Comparison of ENCODE assay signal across 12 cellular contexts in the genomic region with DNA sequence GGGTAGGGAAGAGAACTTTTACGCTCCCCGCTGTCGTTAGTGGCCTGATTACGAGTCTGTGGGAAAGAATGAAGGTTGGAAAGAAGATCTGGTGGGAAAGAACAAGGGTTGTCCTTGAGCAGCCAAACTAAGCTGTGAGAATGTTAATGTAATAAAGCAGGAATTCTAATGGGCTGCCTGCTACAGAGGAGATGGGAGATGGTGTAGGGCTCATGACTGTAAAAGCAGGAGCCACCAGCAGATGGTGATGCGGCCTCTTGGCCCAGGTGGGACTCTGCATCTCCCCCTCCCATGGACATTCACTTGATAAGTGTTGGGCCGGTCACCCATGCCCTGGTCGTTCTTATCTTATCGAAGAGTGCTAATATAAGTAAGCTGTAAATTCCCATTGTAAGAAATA.
DNase-seq lines count a peak whose midpoint lies in the region; ATAC-seq and TF ChIP-seq lines count a peak whose summit lies in the region.
"Had no signal": no experiment of that assay in that cellular context is flagged by ENCODE, and none has a peak within 500 bp of the region (broad histone marks: within the 10 kb centered on the region; RNA-seq: fewer than 3 reads in every experiment).

No MANE protein-coding gene starts in this region.

- peak overlapping the region; percentile 0 to 67 (median 2) for H3K27ac Mint-ChIP-seq in nephron
- no peak overlapping the region for H3K27ac Mint-ChIP-seq in activated T-helper 1 cell treated with anti-CD3 and anti-CD28 coated beads, Interleukin-12 subunit alpha, Interleukin-12 subunit beta, Interleukin-2, Interleukin-4 antibody, amounts not matched to agents 30 ng/mL and 10 ng/mL and 1 ng/mL, durations not matched to agents 14 hours and 24 hours and 36 hours

- H3K4me3 Mint-ChIP-seq in nephron = no peak overlapping the region
- H3K4me3 Mint-ChIP-seq in activated T-helper 1 cell treated with anti-CD3 and anti-CD28 coated beads, Interleukin-12 subunit alpha, Interleukin-12 subunit beta, Interleukin-2, Interleukin-4 antibody, amounts not matched to agents 30 ng/mL and 10 ng/mL and 1 ng/mL, durations not matched to agents 14 hours and 24 hours and 36 hours = no peak overlapping the region

- H3K27me3 ChIP-seq in DND-41 (ENCODE audit: insufficient read depth, low read length, poor library complexity) (peaks cover 4% of the 10 kb centered on the region), colonic mucosa (no peaks in the 10 kb centered on the region)
- H3K27me3 ChIP-seq: esophagus muscularis mucosa had no signal

- H3K36me3 ChIP-seq in DND-41 (ENCODE audit: insufficient read depth, low read length) (no peaks in the 10 kb centered on the region), colonic mucosa (no peaks in the 10 kb centered on the region)
- H3K36me3 ChIP-seq: esophagus muscularis mucosa had no signal

- H3K9me3 ChIP-seq in DND-41 (ENCODE audit: insufficient read depth, low read length, severe bottlenecking) = no peaks in the 10 kb centered on the region
- H3K9me3 ChIP-seq in colonic mucosa = no peaks in the 10 kb centered on the region
- H3K9me3 ChIP-seq: esophagus muscularis mucosa had no signal

- H2AFZ ChIP-seq in DND-41 (ENCODE audit: low read depth, low read length) = no peak overlapping the region

- H3K9ac ChIP-seq in DND-41 (ENCODE audit: low read depth, low read length) (no peak overlapping the region), colonic mucosa (ENCODE audit: low read depth in 2 of 2, low read length in 2 of 2) (no peak overlapping the region)

- TF ChIP-seq CTCF in DND-41 (IDR thresholded peaks at IDR 0.05; ENCODE audit: borderline replicate concordance, extremely low read depth, low read length, poor library complexity, severe bottlenecking) (peak; percentile 5), colonic mucosa (IDR thresholded peaks at IDR 0.05) (no peak), nephron (IDR thresholded peaks at IDR 0.05; ENCODE audit: unreplicated experiment in 3 of 3) (peak; percentile 44 to 55 (median 45))

- H3K4me3 ChIP-seq in DND-41 (ENCODE audit: low read depth in 1 of 2, low read length in 2 of 2) = no peak overlapping the region
- H3K4me3 ChIP-seq in colonic mucosa = no peak overlapping the region
- H3K4me3 ChIP-seq: esophagus muscularis mucosa had no signal

- H3K36me3 Mint-ChIP-seq in nephron (ENCODE audit: low read depth) = no peaks in the 10 kb centered on the region
- H3K36me3 Mint-ChIP-seq in activated T-helper 1 cell treated with anti-CD3 and anti-CD28 coated beads, Interleukin-12 subunit alpha, Interleukin-12 subunit beta, Interleukin-2, Interleukin-4 antibody, amounts not matched to agents 30 ng/mL and 10 ng/mL and 1 ng/mL, durations not matched to agents 14 hours and 24 hours and 36 hours (ENCODE audit: low read depth) = no peaks in the 10 kb centered on the region

- H3K27ac ChIP-seq in DND-41 (ENCODE audit: low read length) (no peak overlapping the region), colonic mucosa (no peak overlapping the region)
- H3K27ac ChIP-seq: esophagus muscularis mucosa, HL-60 had no signal

- H3K27me3 Mint-ChIP-seq in nephron (ENCODE audit: low read depth) = peaks cover 10% of the 10 kb centered on the region
- peaks cover 15% of the 10 kb centered on the region for H3K27me3 Mint-ChIP-seq in activated T-helper 1 cell treated with anti-CD3 and anti-CD28 coated beads, Interleukin-12 subunit alpha, Interleukin-12 subunit beta, Interleukin-2, Interleukin-4 antibody, amounts not matched to agents 30 ng/mL and 10 ng/mL and 1 ng/mL, durations not matched to agents 14 hours and 24 hours and 36 hours (ENCODE audit: insufficient read depth)

- intact Hi-C loops in colonic mucosa (cut with DNase I) = loop anchor here (5.0 kb wide), 1 partner anchor 128 kb away; no protein-coding TSS in a partner anchor
- intact Hi-C loops in activated T-helper 1 cell treated with anti-CD3 and anti-CD28 coated beads, Interleukin-12 subunit alpha, Interleukin-12 subunit beta, Interleukin-2, Interleukin-4 antibody, amounts not matched to agents 30 ng/mL and 10 ng/mL and 1 ng/mL, durations not matched to agents 14 hours and 24 hours and 36 hours (cut with micrococcal nuclease) = no loop called here

- DNase-seq in DND-41 (no peak), HT1080 (ENCODE audit: low read depth) (peak; percentile 66), colonic mucosa (peak; percentile 23), occipital lobe (lab: John Stamatoyannopoulos, UW) (no peak)
- DNase-seq in activated T-helper 1 cell treated with anti-CD3 and anti-CD28 coated beads, Interleukin-12 subunit alpha, Interleukin-12 subunit beta, Interleukin-2, Interleukin-4 antibody, amounts not matched to agents 30 ng/mL and 10 ng/mL and 1 ng/mL, durations not matched to agents 14 hours and 24 hours and 36 hours (ENCODE audit: low spot score) = no peak
- DNase-seq: GF-D8; NK-92 treated with Interleukin-12 subunit alpha and Interleukin-12 subunit beta, amount 100 ng/mL, for 24 hours had no signal

- H3K4me1 Mint-ChIP-seq in nephron = peaks cover 44% of the 10 kb centered on the region
- H3K4me1 Mint-ChIP-seq in activated T-helper 1 cell treated with anti-CD3 and anti-CD28 coated beads, Interleukin-12 subunit alpha, Interleukin-12 subunit beta, Interleukin-2, Interleukin-4 antibody, amounts not matched to agents 30 ng/mL and 10 ng/mL and 1 ng/mL, durations not matched to agents 14 hours and 24 hours and 36 hours (ENCODE audit: low read depth) = peaks cover 12% of the 10 kb centered on the region

- H3K4me2 ChIP-seq in DND-41 (ENCODE audit: insufficient read depth, low read length) = no peak overlapping the region

- H3K79me2 ChIP-seq in DND-41 (ENCODE audit: insufficient read depth, low read length) = no peaks in the 10 kb centered on the region

- H4K20me1 ChIP-seq in DND-41 (ENCODE audit: insufficient read depth, low read length) = peaks cover 3% of the 10 kb centered on the region; the same call in 1 of the 2 replicates

- ATAC-seq in DND-41 (ENCODE audit: insufficient read depth, low read depth) = no peak
- ATAC-seq in GM18520 (IDR thresholded peaks at IDR 0.05; ENCODE audit: unreplicated experiment) = no peak
- ATAC-seq in GM18502 (IDR thresholded peaks at IDR 0.05; ENCODE audit: poor library complexity, unreplicated experiment) = no peak

- H3K4me1 ChIP-seq in DND-41 (ENCODE audit: insufficient read depth, low read length) (no peaks in the 10 kb centered on the region), colonic mucosa (no peaks in the 10 kb centered on the region)

- H3K9me3 Mint-ChIP-seq in nephron = no peaks in the 10 kb centered on the region
- no peaks in the 10 kb centered on the region for H3K9me3 Mint-ChIP-seq in activated T-helper 1 cell treated with anti-CD3 and anti-CD28 coated beads, Interleukin-12 subunit alpha, Interleukin-12 subunit beta, Interleukin-2, Interleukin-4 antibody, amounts not matched to agents 30 ng/mL and 10 ng/mL and 1 ng/mL, durations not matched to agents 14 hours and 24 hours and 36 hours

Comparison
In these comparisons a context has a peak if more than half of its experiments do, and no peak if none do; other contexts are left out.
1. DNase-seq: peak in HT1080 (single experiment) and colonic mucosa (single experiment); none in DND-41 (single experiment), occipital lobe (single experiment) and activated T-helper 1 cell treated with anti-CD3 and anti-CD28 coated beads, Interleukin-12 subunit alpha, Interleukin-12 subunit beta, Interleukin-2, Interleukin-4 antibody, amounts not matched to agents 30 ng/mL and 10 ng/mL and 1 ng/mL, durations not matched to agents 14 hours and 24 hours and 36 hours (single experiment).